In the genomic region with DNA sequence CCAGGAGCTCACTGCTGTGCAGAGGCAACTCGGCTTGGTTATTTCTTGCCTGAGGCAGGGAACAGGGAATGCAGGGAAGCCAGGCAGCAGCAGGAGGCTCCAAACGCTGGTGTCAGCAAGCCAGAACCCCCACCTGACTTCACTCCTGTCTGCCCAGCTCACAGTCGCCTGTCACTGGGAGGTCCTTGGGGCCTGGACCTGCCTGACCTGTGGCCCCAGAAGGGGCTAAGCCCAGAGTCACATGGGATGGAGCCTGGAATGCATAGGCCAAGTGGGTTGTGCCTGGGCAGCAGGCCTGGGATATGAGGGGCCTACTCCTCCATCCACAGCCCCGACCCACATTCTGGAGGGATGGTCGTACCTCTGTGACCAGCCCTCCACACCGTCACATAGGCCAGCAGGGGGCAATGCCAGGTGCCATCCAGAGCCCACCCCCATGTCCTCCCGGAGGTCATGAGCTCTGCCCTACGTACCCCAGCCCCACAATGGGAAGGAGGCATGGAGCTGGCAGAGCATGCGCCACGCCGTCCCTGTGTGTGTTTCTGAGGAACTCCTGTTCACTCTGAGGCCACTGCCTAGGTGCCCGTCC, we compare ENCODE assay signal across 10 cellular contexts. TPM values are rescaled to one million over a fixed set of nuclear protein-coding genes. Genes with fewer than 3 reads are reported as not detected.
DNase-seq lines count a peak whose midpoint lies in the region; ATAC-seq and TF ChIP-seq lines count a peak whose summit lies in the region.
"Had no signal": no experiment of that assay in that cellular context is flagged by ENCODE, and none has a peak within 500 bp of the region (broad histone marks: within the 10 kb centered on the region; RNA-seq: fewer than 3 reads in every experiment).

No MANE protein-coding gene starts in this region.

- H3K36me3 ChIP-seq in WERI-Rb-1 = peaks cover 4% of the 10 kb centered on the region

- no peak overlapping the region for H3K4me3 Mint-ChIP-seq in activated CD8-positive, alpha-beta memory T cell treated with anti-CD3 and anti-CD28 coated beads, Interleukin-2, amount 10 ng/mL, durations not matched to agents 7 days and 5 days

- no peaks in the 10 kb centered on the region for H3K9me3 ChIP-seq in WERI-Rb-1 (ENCODE audit: severe bottlenecking)

- H3K4me3 ChIP-seq in WERI-Rb-1 (ENCODE audit: low read depth, low read length) = no peak overlapping the region

- peak; percentile 47 for TF ChIP-seq CTCF in WERI-Rb-1 (IDR thresholded peaks at IDR 0.05; ENCODE audit: low read depth, low read length)

- no peaks in the 10 kb centered on the region for H3K27me3 ChIP-seq in WERI-Rb-1 (ENCODE audit: insufficient read depth, low read depth, severe bottlenecking)

- CTCF ChIA-PET in activated CD8-positive, alpha-beta memory T cell treated with anti-CD3 and anti-CD28 coated beads, Interleukin-2, amount 10 ng/mL, durations not matched to agents 7 days and 5 days (lab: Charles Lee) = interaction anchor here (1.1 to 1.8 kb wide), 2 partner anchors 9 to 47 kb away, joined by 3 to 6 read pairs; a partner anchor contains a TSS

- no peaks in the 10 kb centered on the region for H3K27me3 Mint-ChIP-seq in activated CD8-positive, alpha-beta memory T cell treated with anti-CD3 and anti-CD28 coated beads, Interleukin-2, amount 10 ng/mL, durations not matched to agents 7 days and 5 days

- peaks cover 22% of the 10 kb centered on the region for H3K4me1 Mint-ChIP-seq in activated CD8-positive, alpha-beta memory T cell treated with anti-CD3 and anti-CD28 coated beads, Interleukin-2, amount 10 ng/mL, durations not matched to agents 7 days and 5 days
- H3K4me1 Mint-ChIP-seq: nephron had no signal

- no peak overlapping the region for H3K27ac ChIP-seq in WERI-Rb-1

- peaks cover 5% of the 10 kb centered on the region for H3K36me3 Mint-ChIP-seq in activated CD8-positive, alpha-beta memory T cell treated with anti-CD3 and anti-CD28 coated beads, Interleukin-2, amount 10 ng/mL, durations not matched to agents 7 days and 5 days

- DNase-seq in activated T-cell treated with anti-CD3 and anti-CD28 coated beads, Interleukin-2, amount 50 U/mL, for 1 hour = peak; percentile 17
- no peak for DNase-seq in activated T-cell treated with anti-CD3 and anti-CD28 coated beads for 4 hours
- DNase-seq in WERI-Rb-1 = no peak
- peak; percentile 23 for DNase-seq in renal cortical epithelial cell (ENCODE audit: low read depth)
- no peak for DNase-seq in activated CD8-positive, alpha-beta memory T cell treated with anti-CD3 and anti-CD28 coated beads, Interleukin-2, amount 10 ng/mL, durations not matched to agents 7 days and 5 days
- DNase-seq: activated effector memory CD4-positive, alpha-beta T cell treated with Interleukin-2 at 50 U/mL for 16 hours; stimulated activated CD8-positive, alpha-beta memory T cell treated with anti-CD3 and anti-CD28 coated beads, Interleukin-4, amount 100 ng/mL, for 48 hours had no signal

- H3K27ac Mint-ChIP-seq in activated CD8-positive, alpha-beta memory T cell treated with anti-CD3 and anti-CD28 coated beads, Interleukin-2, amount 10 ng/mL, durations not matched to agents 7 days and 5 days = no peak overlapping the region
- H3K27ac Mint-ChIP-seq: nephron had no signal

- no peak for ATAC-seq in activated CD8-positive, alpha-beta memory T cell treated with anti-CD3 and anti-CD28 coated beads, Interleukin-2, amount 10 ng/mL, durations not matched to agents 7 days and 5 days
- ATAC-seq in GM21526 (IDR thresholded peaks at IDR 0.05; ENCODE audit: low FRiP score, unreplicated experiment) = no peak

- H3K9me3 Mint-ChIP-seq in activated CD8-positive, alpha-beta memory T cell treated with anti-CD3 and anti-CD28 coated beads, Interleukin-2, amount 10 ng/mL, durations not matched to agents 7 days and 5 days (ENCODE audit: low read depth) = no peaks in the 10 kb centered on the region
- H3K9me3 Mint-ChIP-seq: nephron had no signal

RNA-seq across cellular contexts. Expression of a gene that starts 5.2 kb away (rescaled TPM):
- total RNA-seq in renal cortical epithelial cell = 65.7 and 110 TPM in 2 replicates
- 10 to 100 TPM; 20.8 to 32.1 TPM for total RNA-seq in activated CD8-positive, alpha-beta memory T cell treated with anti-CD3 and anti-CD28 coated beads, Interleukin-2, amount 10 ng/mL, durations not matched to agents 7 days and 5 days

RNA-seq across cellular contexts. Expression of a gene that starts 5.5 kb away (rescaled TPM):
- total RNA-seq in renal cortical epithelial cell = 0.69 and 1.7 TPM in 2 replicates
- 1 to 10 TPM in 1 of 2 experiments, under 1 TPM in 1; 0.23 to 1.3 TPM for total RNA-seq in activated CD8-positive, alpha-beta memory T cell treated with anti-CD3 and anti-CD28 coated beads, Interleukin-2, amount 10 ng/mL, durations not matched to agents 7 days and 5 days
- total RNA-seq: cerebellum had no signal

RNA-seq across cellular contexts. Expression of a gene that starts 10.3 kb away (rescaled TPM):
- 27.4 and 40.9 TPM in 2 replicates for total RNA-seq in renal cortical epithelial cell
- total RNA-seq in activated CD8-positive, alpha-beta memory T cell treated with anti-CD3 and anti-CD28 coated beads, Interleukin-2, amount 10 ng/mL, durations not matched to agents 7 days and 5 days = 10 to 100 TPM; 60.2 to 62.0 TPM

RNA-seq across cellular contexts. Expression of a gene that starts 28.7 kb away (rescaled TPM):
- 0.17 and 2.0 TPM in 2 replicates for total RNA-seq in renal cortical epithelial cell
- total RNA-seq in activated CD8-positive, alpha-beta memory T cell treated with anti-CD3 and anti-CD28 coated beads, Interleukin-2, amount 10 ng/mL, durations not matched to agents 7 days and 5 days = 1 to 10 TPM; 1.7 to 2.1 TPM

RNA-seq across cellular contexts. Expression of a gene that starts 30.6 kb away (rescaled TPM):
- total RNA-seq in renal cortical epithelial cell = 40.5 and 51.2 TPM in 2 replicates
- 10 to 100 TPM; 50.7 to 53.8 TPM for total RNA-seq in activated CD8-positive, alpha-beta memory T cell treated with anti-CD3 and anti-CD28 coated beads, Interleukin-2, amount 10 ng/mL, durations not matched to agents 7 days and 5 days

Comparison
In these comparisons a context has a peak if more than half of its experiments do, and no peak if none do; other contexts are left out.
1. DNase-seq: peak in activated T-cell treated with anti-CD3 and anti-CD28 coated beads, Interleukin-2, amount 50 U/mL, for 1 hour (single experiment) and renal cortical epithelial cell (single experiment); none in activated T-cell treated with anti-CD3 and anti-CD28 coated beads for 4 hours (single experiment), WERI-Rb-1 (single experiment) and activated CD8-positive, alpha-beta memory T cell treated with anti-CD3 and anti-CD28 coated beads, Interleukin-2, amount 10 ng/mL, durations not matched to agents 7 days and 5 days (single experiment).